Comparison of ENCODE assay signal across 9 cellular contexts in the genomic region with DNA sequence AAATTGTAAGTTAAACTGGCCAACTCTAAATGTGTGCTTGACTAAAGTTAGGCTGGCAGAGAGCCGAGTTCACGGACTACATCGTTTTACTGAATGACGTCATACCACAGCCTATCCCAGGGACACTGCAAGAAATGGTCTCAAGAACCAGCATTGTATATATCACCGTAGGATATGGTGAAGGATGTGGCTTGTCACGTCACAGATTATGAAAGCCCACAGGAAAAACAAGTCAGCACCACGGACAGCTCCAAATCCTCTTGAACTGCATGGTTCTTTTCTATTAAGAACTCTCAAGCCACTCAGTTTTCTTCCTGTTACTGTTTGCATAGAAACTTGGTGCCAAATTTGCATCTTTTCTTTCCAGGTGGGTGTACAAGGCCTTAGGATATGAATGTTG.
A peak's percentile ranks its signal among the peaks of the same experiment; 100 is the strongest.
DNase-seq lines count a peak whose midpoint lies in the region; ATAC-seq, FAIRE-seq and TF ChIP-seq lines count a peak whose summit lies in the region.
"Had no signal": no experiment of that assay in that cellular context is flagged by ENCODE, and none has a peak within 500 bp of the region (broad histone marks: within the 10 kb centered on the region; RNA-seq: fewer than 3 reads in every experiment).

No MANE protein-coding gene starts in this region.

- H3K4me3 ChIP-seq in hepatocyte, result no peak overlapping the region
- H3K4me3 ChIP-seq: Peyer's patch had no signal

- WGBS in hepatocyte (ENCODE audit: low lambda C conversion rate, missing lambda C conversion rate), result 57% methylated on average over 7 of the region's 7 CpGs

- no peak for ATAC-seq in HG02763 (IDR thresholded peaks at IDR 0.05; ENCODE audit: unreplicated experiment)
- ATAC-seq in GM19324 (IDR thresholded peaks at IDR 0.05; ENCODE audit: low FRiP score, unreplicated experiment), result no peak
- no peak for ATAC-seq in HG03097 (IDR thresholded peaks at IDR 0.05; ENCODE audit: low FRiP score, unreplicated experiment)

- H4K20me1 ChIP-seq in hepatocyte (ENCODE audit: insufficient read depth, poor library complexity, severe bottlenecking), result no peaks in the 10 kb centered on the region

- no peak for FAIRE-seq in GM19239 (lab: Jason Lieb, UNC)

- peak; percentile 31 for DNase-seq in GM19239 (ENCODE audit: insufficient read length, low spot score)
- DNase-seq in activated gamma-delta T cell treated with anti-CD3 and anti-CD28 coated beads, Interleukin-2, amount 50 U/mL, for 16 hours (ENCODE audit: low read depth), result peak; percentile 23
- peak; percentile 84 for DNase-seq in hepatocyte (ENCODE audit: low spot score)
- DNase-seq in stimulated activated CD4-positive, alpha-beta T cell treated with anti-CD3 and anti-CD28 coated beads, Interleukin-4, amount 100 ng/mL, for 24 hours, result peak; percentile 51

- no peak overlapping the region for H2AFZ ChIP-seq in hepatocyte

- no peak for TF ChIP-seq CTCF in hepatocyte (IDR thresholded peaks at IDR 0.05; ENCODE audit: poor library complexity)

- H3K79me2 ChIP-seq in hepatocyte, result no peaks in the 10 kb centered on the region

- H3K27ac ChIP-seq in hepatocyte, result no peak overlapping the region
- H3K27ac ChIP-seq: Peyer's patch had no signal

- no peaks in the 10 kb centered on the region for H3K27me3 ChIP-seq in hepatocyte
- H3K27me3 ChIP-seq: Peyer's patch had no signal

- H3K4me2 ChIP-seq in hepatocyte, result no peak overlapping the region

- no peaks in the 10 kb centered on the region for H3K9me3 ChIP-seq in hepatocyte (ENCODE audit: low read depth)
- H3K9me3 ChIP-seq: Peyer's patch had no signal

- H3K4me1 ChIP-seq in hepatocyte (ENCODE audit: insufficient read depth), result no peaks in the 10 kb centered on the region
- H3K4me1 ChIP-seq: Peyer's patch had no signal

- H3K9me2 ChIP-seq in hepatocyte (replicated peaks; ENCODE audit: insufficient read depth), result no peaks in the 10 kb centered on the region

- no peaks in the 10 kb centered on the region for H3K36me3 ChIP-seq in hepatocyte (replicated peaks; ENCODE audit: insufficient read depth, low read depth)

TF ChIP-seq in PFSK-1, 5 proteins besides CTCF, POLR2A, EP300 and RAD21:
- peak; percentile 97 to 100 for TF ChIP-seq REST (IDR thresholded peaks at IDR 0.05; ENCODE audit: insufficient read depth in 1 of 2, low read depth in 2 of 2, low read length in 2 of 2)
- no peak; the same call in 1 of the 2 replicates for TF ChIP-seq SIN3A (IDR thresholded peaks at IDR 0.05; ENCODE audit: borderline replicate concordance, insufficient read depth, low read length)

Comparison
In these comparisons a context has a peak if more than half of its experiments do, and no peak if none do; other contexts are left out.
1. DNase-seq: peak in every context shown above with its lines; median percentile 84 in hepatocyte; 51 in stimulated activated CD4-positive, alpha-beta T cell treated with anti-CD3 and anti-CD28 coated beads, Interleukin-4, amount 100 ng/mL, for 24 hours; 31 in GM19239; 23 in activated gamma-delta T cell treated with anti-CD3 and anti-CD28 coated beads, Interleukin-2, amount 50 U/mL, for 16 hours.